ENCODE assay signal across 16 cellular contexts in genomic region chr2:111626862-111627163, GRCh38.
DNase-seq lines count a peak whose midpoint lies in the region; ATAC-seq and TF ChIP-seq lines count a peak whose summit lies in the region.
"Had no signal": no experiment of that assay in that cellular context is flagged by ENCODE, and none has a peak within 500 bp of the region (broad histone marks: within the 10 kb centered on the region; RNA-seq: fewer than 3 reads in every experiment).

No MANE protein-coding gene starts in this region.

- intact Hi-C loops in natural killer cell (cut with micrococcal nuclease), result no loop called here

- peaks cover 20 to 21% of the 10 kb centered on the region in 2 donors for H3K9me3 Mint-ChIP-seq in activated T-cell treated with anti-CD3 and anti-CD28 coated beads, Interleukin-2, amount 50 U/mL, for 72 hours
- H3K9me3 Mint-ChIP-seq in activated T-helper 17 cell treated with anti-CD3 and anti-CD28 coated beads, Interleukin-2, amount 50 U/mL, for 72 hours, result peaks cover 13% of the 10 kb centered on the region
- peaks cover 4 to 26% of the 10 kb centered on the region in 2 donors for H3K9me3 Mint-ChIP-seq in natural killer cell

- no peak for ATAC-seq in activated T-cell treated with anti-CD3 and anti-CD28 coated beads, Interleukin-2, amount 50 U/mL, for 72 hours (replicated peaks in 1 of 2)
- peak; percentile 9 for ATAC-seq in activated T-helper 17 cell treated with anti-CD3 and anti-CD28 coated beads, Interleukin-2, amount 50 U/mL, for 72 hours (replicated peaks)
- ATAC-seq in natural killer cell (peak in 1 of 3 donors; percentile 10), GM18858 (IDR thresholded peaks at IDR 0.05; ENCODE audit: unreplicated experiment) (no peak)

- peaks cover 6% of the 10 kb centered on the region for H3K9me3 ChIP-seq in SJSA1 (replicated peaks)

- H3K27me3 ChIP-seq in SJSA1 (replicated peaks), result no peaks in the 10 kb centered on the region

- peak overlapping the region; percentile 92 for H3K27ac Mint-ChIP-seq in activated T-cell treated with anti-CD3 and anti-CD28 coated beads, Interleukin-2, amount 50 U/mL, for 72 hours
- peak overlapping the region; percentile 78 for H3K27ac Mint-ChIP-seq in activated T-helper 17 cell treated with anti-CD3 and anti-CD28 coated beads, Interleukin-2, amount 50 U/mL, for 72 hours
- peak overlapping the region; percentile 21 to 70 for H3K27ac Mint-ChIP-seq in natural killer cell
- H3K27ac Mint-ChIP-seq: CD4-positive, alpha-beta T cell; IgD-negative memory B cell had no signal

- no peak overlapping the region for H3K4me3 ChIP-seq in SJSA1

- TF ChIP-seq CTCF in natural killer cell (IDR thresholded peaks at IDR 0.05), result no peak

- H3K4me1 Mint-ChIP-seq in activated T-cell treated with anti-CD3 and anti-CD28 coated beads, Interleukin-2, amount 50 U/mL, for 72 hours (ENCODE audit: low read depth), result peaks cover 38% of the 10 kb centered on the region
- H3K4me1 Mint-ChIP-seq in activated T-helper 17 cell treated with anti-CD3 and anti-CD28 coated beads, Interleukin-2, amount 50 U/mL, for 72 hours, result peaks cover 5% of the 10 kb centered on the region
- H3K4me1 Mint-ChIP-seq in natural killer cell, result peaks cover 33 to 35% of the 10 kb centered on the region in 2 donors

- peaks cover 27% of the 10 kb centered on the region for H3K27me3 Mint-ChIP-seq in activated T-cell treated with anti-CD3 and anti-CD28 coated beads, Interleukin-2, amount 50 U/mL, for 72 hours (ENCODE audit: low read depth)
- H3K27me3 Mint-ChIP-seq in activated T-helper 17 cell treated with anti-CD3 and anti-CD28 coated beads, Interleukin-2, amount 50 U/mL, for 72 hours, result no peaks in the 10 kb centered on the region
- peaks cover 0 to 3% of the 10 kb centered on the region in 2 donors for H3K27me3 Mint-ChIP-seq in natural killer cell (ENCODE audit: low read depth in 2 of 2)
- H3K27me3 Mint-ChIP-seq: CD4-positive, alpha-beta T cell had no signal

- H3K27ac ChIP-seq in SJSA1, result peak overlapping the region; percentile 40

- peak overlapping the region in 1 of 2 donors; percentile 77 for H3K4me3 Mint-ChIP-seq in activated T-cell treated with anti-CD3 and anti-CD28 coated beads, Interleukin-2, amount 50 U/mL, for 72 hours
- H3K4me3 Mint-ChIP-seq in activated T-helper 17 cell treated with anti-CD3 and anti-CD28 coated beads, Interleukin-2, amount 50 U/mL, for 72 hours, result no peak overlapping the region
- H3K4me3 Mint-ChIP-seq in natural killer cell, result no peak overlapping the region
- H3K4me3 Mint-ChIP-seq: CD4-positive, alpha-beta T cell; IgD-negative memory B cell had no signal

- no peaks in the 10 kb centered on the region for H3K36me3 ChIP-seq in SJSA1

- peaks cover 34% of the 10 kb centered on the region for H3K4me1 ChIP-seq in SJSA1 (replicated peaks)

- no peak for DNase-seq in activated T-cell treated with anti-CD3 and anti-CD28 coated beads, Interleukin-2, amount 50 U/mL, for 72 hours
- no peak for DNase-seq in activated T-cell treated with anti-CD3 and anti-CD28 coated beads, Interleukin-2, amount 50 U/mL, for 1 hour
- DNase-seq in SJSA1 (ENCODE audit: low read depth in 1 of 2, low spot score in 2 of 2) (no peak), natural killer cell (no peak), hypothalamus (lab: John Stamatoyannopoulos, UW) (no peak)
- DNase-seq: CD4-positive, alpha-beta T cell; COR-L47; DMS79; Karpas-422; NCI-H1694; NCI-H446; NCI-H526; SHP77 had no signal

- peaks cover 20 to 40% of the 10 kb centered on the region in 2 donors for H3K36me3 Mint-ChIP-seq in activated T-cell treated with anti-CD3 and anti-CD28 coated beads, Interleukin-2, amount 50 U/mL, for 72 hours (ENCODE audit: insufficient read depth in 2 of 2)
- no peaks in the 10 kb centered on the region for H3K36me3 Mint-ChIP-seq in activated T-helper 17 cell treated with anti-CD3 and anti-CD28 coated beads, Interleukin-2, amount 50 U/mL, for 72 hours (ENCODE audit: low read depth)
- H3K36me3 Mint-ChIP-seq in natural killer cell, result peaks cover 45% of the 10 kb centered on the region
- H3K36me3 Mint-ChIP-seq: IgD-negative memory B cell had no signal
